8 cellular contexts compared by ENCODE assay signal in the genomic region with DNA sequence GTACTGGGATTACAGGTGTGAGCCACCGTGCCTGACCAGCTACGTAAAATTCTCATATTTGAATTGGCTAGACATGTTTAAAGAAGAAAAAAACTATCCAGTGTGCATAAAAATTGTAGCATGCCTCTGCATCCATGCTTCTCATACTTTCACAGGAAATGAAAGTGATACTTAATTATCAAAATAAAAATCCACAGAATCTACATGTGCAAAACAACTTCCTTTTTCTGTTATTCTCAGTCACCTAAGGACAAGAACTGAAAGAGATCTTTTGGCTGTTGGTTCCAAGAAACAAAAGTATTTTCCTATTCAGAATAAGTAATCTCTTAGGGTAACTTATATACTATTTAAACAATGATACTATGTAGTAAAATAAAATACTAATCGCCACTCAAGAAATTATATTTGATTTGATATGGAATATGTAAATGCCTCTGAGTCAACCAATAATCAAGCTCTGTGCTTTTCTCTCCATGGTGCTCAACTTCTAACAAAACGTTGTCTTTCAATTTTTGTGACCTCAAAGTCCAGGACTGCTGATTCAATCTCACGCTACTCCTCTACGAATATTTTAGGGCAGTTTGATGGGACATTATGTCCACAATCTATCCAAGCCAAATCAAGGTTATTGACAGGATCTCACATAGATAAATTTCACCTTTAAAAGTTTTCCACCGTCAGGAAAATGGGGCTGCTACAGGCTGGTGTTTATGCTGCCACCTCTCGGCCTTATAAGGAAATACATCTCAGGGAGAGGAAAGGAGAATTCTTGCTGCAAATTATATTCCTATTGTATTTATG.
A peak's percentile ranks its signal among the peaks of the same experiment; 100 is the strongest.
DNase-seq lines count a peak whose midpoint lies in the region; ATAC-seq and TF ChIP-seq lines count a peak whose summit lies in the region.

No MANE protein-coding gene starts in this region.

- H3K9me3 Mint-ChIP-seq in activated B cell treated with CpG ODN at 0.5 μM for 24 hours: no peaks in the 10 kb centered on the region
- H3K9me3 Mint-ChIP-seq in stimulated activated naive B cell treated with anti-CD40 and anti-IgM and Interleukin-4, amounts not matched to agents 10 μg/mL and 1 μg/mL and 100 μg/mL, for 72 hours: no peaks in the 10 kb centered on the region

- peak overlapping the region; percentile 81 for H3K4me3 Mint-ChIP-seq in activated B cell treated with CpG ODN at 0.5 μM for 24 hours
- peak overlapping the region; percentile 81 to 82 for H3K4me3 Mint-ChIP-seq in stimulated activated naive B cell treated with anti-CD40 and anti-IgM and Interleukin-4, amounts not matched to agents 10 μg/mL and 1 μg/mL and 100 μg/mL, for 72 hours

- H3K36me3 Mint-ChIP-seq in activated B cell treated with CpG ODN at 0.5 μM for 24 hours (ENCODE audit: low read depth): no peaks in the 10 kb centered on the region
- no peaks in the 10 kb centered on the region for H3K36me3 Mint-ChIP-seq in stimulated activated naive B cell treated with anti-CD40 and anti-IgM and Interleukin-4, amounts not matched to agents 10 μg/mL and 1 μg/mL and 100 μg/mL, for 72 hours

- no peak overlapping the region for H3K27ac ChIP-seq in right atrium auricular region
- no peak overlapping the region for H3K27ac ChIP-seq in gastroesophageal sphincter

- DNase-seq in right atrium auricular region (ENCODE audit: low spot score): no peak
- DNase-seq in left cardiac atrium: no peak
- DNase-seq in H4 (ENCODE audit: low spot score): peak; percentile 21
- DNase-seq in NCI-H1105 treated with DMSO at 0.1 percent for 48 hours (lab: John Stamatoyannopoulos, UW): peak; percentile 58
- DNase-seq in activated B cell treated with CpG ODN at 0.5 μM for 24 hours: no peak
- DNase-seq in stimulated activated naive B cell treated with anti-CD40 and anti-IgM and Interleukin-4, amounts not matched to agents 10 μg/mL and 1 μg/mL and 100 μg/mL, for 72 hours: no peak
- DNase-seq in HuH-7.5 (ENCODE audit: low spot score): no peak

- TF ChIP-seq POLR2A in gastroesophageal sphincter (IDR thresholded peaks at IDR 0.05): no peak

- peaks cover 67% of the 10 kb centered on the region for H3K4me1 Mint-ChIP-seq in activated B cell treated with CpG ODN at 0.5 μM for 24 hours
- H3K4me1 Mint-ChIP-seq in stimulated activated naive B cell treated with anti-CD40 and anti-IgM and Interleukin-4, amounts not matched to agents 10 μg/mL and 1 μg/mL and 100 μg/mL, for 72 hours: peaks cover 40 to 80% of the 10 kb centered on the region in 2 donors

- H3K9me3 ChIP-seq in right atrium auricular region (no peaks in the 10 kb centered on the region), gastroesophageal sphincter (no peaks in the 10 kb centered on the region)

- CTCF ChIA-PET in activated B cell treated with CpG ODN at 0.5 μM for 24 hours (lab: Charles Lee): interaction anchor here (0.6 to 2.9 kb wide), 15 partner anchors 8 to 623 kb away, joined by 3 to 14 read pairs (median 3); a partner anchor contains a TSS

- TF ChIP-seq CTCF in right atrium auricular region (IDR thresholded peaks at IDR 0.05) (peak; percentile 75 to 90), activated B cell treated with CpG ODN at 0.5 μM for 24 hours (IDR thresholded peaks at IDR 0.05) (peak; percentile 89), gastroesophageal sphincter (IDR thresholded peaks at IDR 0.05) (peak; percentile 59 to 81 (median 66))

- POLR2A ChIA-PET in activated B cell treated with CpG ODN at 0.5 μM for 24 hours (lab: Charles Lee): interaction anchor here (0.6 to 6.8 kb wide), 10 partner anchors 21 to 215 kb away, joined by 3 to 63 read pairs (median 3); a partner anchor contains a TSS

- peak overlapping the region; percentile 94 for H3K27ac Mint-ChIP-seq in activated B cell treated with CpG ODN at 0.5 μM for 24 hours
- peak overlapping the region; percentile 90 for H3K27ac Mint-ChIP-seq in stimulated activated naive B cell treated with anti-CD40 and anti-IgM and Interleukin-4, amounts not matched to agents 10 μg/mL and 1 μg/mL and 100 μg/mL, for 72 hours

- H3K27me3 Mint-ChIP-seq in activated B cell treated with CpG ODN at 0.5 μM for 24 hours: no peaks in the 10 kb centered on the region
- H3K27me3 Mint-ChIP-seq in stimulated activated naive B cell treated with anti-CD40 and anti-IgM and Interleukin-4, amounts not matched to agents 10 μg/mL and 1 μg/mL and 100 μg/mL, for 72 hours: no peaks in the 10 kb centered on the region

- no peaks in the 10 kb centered on the region for H3K4me1 ChIP-seq in right atrium auricular region
- H3K4me1 ChIP-seq in gastroesophageal sphincter: peaks cover 0 to 15% (median 0%) of the 10 kb centered on the region in 3 donors

- intact Hi-C loops in left cardiac atrium (cut with DNase I) (loop anchor here in 1 of 2 donors (10.0 kb wide), 1 partner anchor 352 kb away; no protein-coding TSS in a partner anchor), activated B cell treated with CpG ODN at 0.5 μM for 24 hours (cut with micrococcal nuclease) (loop anchor here (1.0 to 10.0 kb wide), 15 partner anchors 21 to 1642 kb away; a partner anchor contains a TSS)

- WGBS in gastroesophageal sphincter (ENCODE audit: low coverage in 1 of 2), 2 donors: 51 to 59% methylated on average over 8 of the region's 8 CpGs

- no peak for ATAC-seq in left cardiac atrium
- ATAC-seq in activated B cell treated with CpG ODN at 0.5 μM for 24 hours (ENCODE audit: low read depth): peak; percentile 64
- no peak for ATAC-seq in gastroesophageal sphincter
- ATAC-seq in stimulated activated naive B cell treated with anti-CD40 and anti-IgM and Interleukin-4, amounts not matched to agents 10 μg/mL and 1 μg/mL and 100 μg/mL, for 72 hours (replicated peaks): peak; percentile 68 to 77

- H3K36me3 ChIP-seq in right atrium auricular region (no peaks in the 10 kb centered on the region), gastroesophageal sphincter (no peaks in the 10 kb centered on the region)

- H3K4me3 ChIP-seq in right atrium auricular region (no peak overlapping the region), gastroesophageal sphincter (no peak overlapping the region)

- no peaks in the 10 kb centered on the region for H3K27me3 ChIP-seq in right atrium auricular region
- H3K27me3 ChIP-seq in gastroesophageal sphincter: no peaks in the 10 kb centered on the region

- no peak for TF ChIP-seq EP300 in gastroesophageal sphincter (IDR thresholded peaks at IDR 0.05)

Comparison
In these comparisons a context has a peak if more than half of its experiments do, and no peak if none do; other contexts are left out.
1. DNase-seq: peak in H4 (single experiment) and NCI-H1105 treated with DMSO at 0.1 percent for 48 hours (single experiment); none in right atrium auricular region (single experiment), left cardiac atrium (single experiment), activated B cell treated with CpG ODN at 0.5 μM for 24 hours (single experiment), stimulated activated naive B cell treated with anti-CD40 and anti-IgM and Interleukin-4, amounts not matched to agents 10 μg/mL and 1 μg/mL and 100 μg/mL, for 72 hours (single experiment) and HuH-7.5 (single experiment).
2. ATAC-seq: peak in activated B cell treated with CpG ODN at 0.5 μM for 24 hours (single experiment) and stimulated activated naive B cell treated with anti-CD40 and anti-IgM and Interleukin-4, amounts not matched to agents 10 μg/mL and 1 μg/mL and 100 μg/mL, for 72 hours (2 of 2); none in left cardiac atrium (0 of 2) and gastroesophageal sphincter (single experiment).
3. Peak in every context shown above with its lines, with median percentiles within 50 percentile points of each other: CTCF ChIP-seq.